ENCODE assay signal across 13 cellular contexts in the genomic region with DNA sequence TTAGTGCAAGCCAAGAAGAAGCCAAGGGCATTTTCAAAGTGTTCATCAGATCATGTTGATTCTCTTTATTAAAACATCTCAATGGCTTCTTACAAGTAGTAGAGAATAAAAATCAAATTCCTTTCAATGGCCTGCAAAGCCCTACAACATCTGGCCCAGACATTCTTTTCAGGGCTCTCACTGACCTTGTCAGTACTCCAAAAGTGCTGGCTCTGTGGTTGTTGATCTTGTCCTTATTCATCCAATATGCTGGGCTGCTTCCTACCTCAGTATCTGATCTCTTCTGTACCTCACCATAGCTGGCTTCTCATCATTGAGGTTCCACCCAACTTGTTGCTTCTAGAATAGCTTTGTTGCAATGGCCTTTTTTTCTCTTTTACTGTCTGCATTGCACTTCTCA.
"Had no signal": no experiment of that assay in that cellular context is flagged by ENCODE, and none has a peak within 500 bp of the region (broad histone marks: within the 10 kb centered on the region; RNA-seq: fewer than 3 reads in every experiment).

No MANE protein-coding gene starts in this region.

- H3K4me3 Mint-ChIP-seq: activated naive CD4-positive, alpha-beta T cell treated with anti-CD3 and anti-CD28 coated beads, Interleukin-2, amount 50 U/mL, for 24 hours; naive thymus-derived CD8-positive, alpha-beta T cell had no signal

- H3K4me3 ChIP-seq: esophagus squamous epithelium, lower lobe of right lung, transverse colon had no signal

- H3K4me1 Mint-ChIP-seq: activated naive CD4-positive, alpha-beta T cell treated with anti-CD3 and anti-CD28 coated beads, Interleukin-2, amount 50 U/mL, for 24 hours; naive thymus-derived CD8-positive, alpha-beta T cell had no signal

- H3K9me3 ChIP-seq: esophagus squamous epithelium, lower lobe of right lung, neutrophil, transverse colon had no signal

- H3K36me3 Mint-ChIP-seq: activated naive CD4-positive, alpha-beta T cell treated with anti-CD3 and anti-CD28 coated beads, Interleukin-2, amount 50 U/mL, for 24 hours; naive thymus-derived CD8-positive, alpha-beta T cell had no signal

- H3K9me3 Mint-ChIP-seq: activated naive CD4-positive, alpha-beta T cell treated with anti-CD3 and anti-CD28 coated beads, Interleukin-2, amount 50 U/mL, for 24 hours had no signal

- H3K4me1 ChIP-seq: esophagus squamous epithelium, lower lobe of right lung, transverse colon had no signal

- H3K36me3 ChIP-seq: brain microvascular endothelial cell, esophagus squamous epithelium, lower lobe of right lung, neutrophil, transverse colon had no signal

- H3K27ac Mint-ChIP-seq: activated naive CD4-positive, alpha-beta T cell treated with anti-CD3 and anti-CD28 coated beads, Interleukin-2, amount 50 U/mL, for 24 hours; naive thymus-derived CD8-positive, alpha-beta T cell had no signal

- H3K27me3 ChIP-seq: brain microvascular endothelial cell, esophagus squamous epithelium, neutrophil, transverse colon had no signal

- DNase-seq: activated effector memory CD4-positive, alpha-beta T cell treated with Interleukin-2 at 50 U/mL for 16 hours; activated T-cell treated with anti-CD3 and anti-CD28 coated beads, Interleukin-2, amount 50 U/mL, for 1 hour; amniotic stem cell; brain microvascular endothelial cell; esophagus squamous epithelium; hippocampal formation; lower lobe of right lung; naive thymus-derived CD8-positive, alpha-beta T cell; small intestine; transverse colon had no signal

- H3K27ac ChIP-seq: brain microvascular endothelial cell, esophagus squamous epithelium, lower lobe of right lung, neutrophil, transverse colon had no signal

- ATAC-seq: activated CD4-positive, CD25-positive, alpha-beta regulatory T cell treated with anti-CD3 and anti-CD28 coated beads, Interleukin-2, amount 50 U/mL, for 24 hours; lower lobe of right lung; naive thymus-derived CD8-positive, alpha-beta T cell had no signal
